ENCODE assay signal across 20 cellular contexts in genomic region chr6:158634695-158635426, GRCh38. TPM values are rescaled to one million over a fixed set of nuclear protein-coding genes. Genes with fewer than 3 reads are reported as not detected.
DNase-seq lines count a peak whose midpoint lies in the region; ATAC-seq and TF ChIP-seq lines count a peak whose summit lies in the region.
"Had no signal": no experiment of that assay in that cellular context is flagged by ENCODE, and none has a peak within 500 bp of the region (broad histone marks: within the 10 kb centered on the region; RNA-seq: fewer than 3 reads in every experiment).

No MANE protein-coding gene starts in this region.

- ATAC-seq in natural killer cell treated with Interleukin-12 subunit alpha and Interleukin-12 subunit beta and Interleukin-15 and Interleukin-18, amount 100 ng/mL, for 72 hours: no peak
- no peak for ATAC-seq in foreskin keratinocyte
- ATAC-seq: A549 had no signal

- no peak for TF ChIP-seq POLR2A in prostate gland (IDR thresholded peaks at IDR 0.05)

- WGBS in prostate gland: 54% methylated on average over 6 of the region's 6 CpGs

- H3K4me3 ChIP-seq in HEK293 (ENCODE audit: low read depth, low read length): no peak overlapping the region
- no peak overlapping the region for H3K4me3 ChIP-seq in prostate gland
- H3K4me3 ChIP-seq: A549, SJCRH30, spleen had no signal

- peaks cover 46% of the 10 kb centered on the region for H3K4me1 Mint-ChIP-seq in activated T-helper 2 cell treated with anti-CD3 and anti-CD28 coated beads, Interferon-gamma antibody, Interleukin-2, Interleukin-4, amounts not matched to agents 10 μg/mL and 5 μg/mL and 100 μg/mL, durations not matched to agents 14 hours and 24 hours and 36 hours (ENCODE audit: low read depth)
- peaks cover 49 to 61% of the 10 kb centered on the region in 2 donors for H3K4me1 Mint-ChIP-seq in natural killer cell treated with Interleukin-12 subunit alpha and Interleukin-12 subunit beta and Interleukin-15 and Interleukin-18, amount 100 ng/mL, for 72 hours (ENCODE audit: low read depth in 2 of 2)

- no peak overlapping the region for H3K4me3 Mint-ChIP-seq in activated T-helper 2 cell treated with anti-CD3 and anti-CD28 coated beads, Interferon-gamma antibody, Interleukin-2, Interleukin-4, amounts not matched to agents 10 μg/mL and 5 μg/mL and 100 μg/mL, durations not matched to agents 14 hours and 24 hours and 36 hours (ENCODE audit: low read depth)
- no peak overlapping the region for H3K4me3 Mint-ChIP-seq in natural killer cell treated with Interleukin-12 subunit alpha and Interleukin-12 subunit beta and Interleukin-15 and Interleukin-18, amount 100 ng/mL, for 72 hours

- CTCF ChIA-PET in HEK293 (lab: Yijun Ruan, JAX) (interaction anchor here (0.6 to 1.2 kb wide), 2 partner anchors 56 to 158 kb away, joined by 3 to 6 read pairs; no protein-coding TSS in a partner anchor), GM10248 (lab: Yijun Ruan, JAX) (no interaction called here)

- peaks cover 77% of the 10 kb centered on the region for H3K36me3 Mint-ChIP-seq in activated T-helper 2 cell treated with anti-CD3 and anti-CD28 coated beads, Interferon-gamma antibody, Interleukin-2, Interleukin-4, amounts not matched to agents 10 μg/mL and 5 μg/mL and 100 μg/mL, durations not matched to agents 14 hours and 24 hours and 36 hours (ENCODE audit: low read depth)
- peaks cover 39% of the 10 kb centered on the region for H3K36me3 Mint-ChIP-seq in natural killer cell treated with Interleukin-12 subunit alpha and Interleukin-12 subunit beta and Interleukin-15 and Interleukin-18, amount 100 ng/mL, for 72 hours

- peak; percentile 14 for DNase-seq in NCI-H748 (lab: John Stamatoyannopoulos, UW; ENCODE audit: unreplicated experiment)
- no peak for DNase-seq in NCI-H748 treated with DMSO at 0.1 percent for 48 hours (lab: John Stamatoyannopoulos, UW)
- DNase-seq in activated T-helper 2 cell treated with anti-CD3 and anti-CD28 coated beads, Interferon-gamma antibody, Interleukin-2, Interleukin-4, amounts not matched to agents 10 μg/mL and 5 μg/mL and 100 μg/mL, durations not matched to agents 14 hours and 24 hours and 36 hours (ENCODE audit: low spot score): no peak
- DNase-seq in natural killer cell treated with Interleukin-12 subunit alpha and Interleukin-12 subunit beta and Interleukin-15 and Interleukin-18, amount 100 ng/mL, for 72 hours (ENCODE audit: low spot score): no peak
- DNase-seq in foreskin keratinocyte: no peak
- DNase-seq in GM10248 (ENCODE audit: extremely low spot score): no peak
- no peak for DNase-seq in prostate gland (ENCODE audit: low spot score)
- DNase-seq: aorta, Caco-2, cortex of kidney, erythroblast, glutamatergic neuron, KG1, kidney glomerular epithelial cell, posterior cingulate gyrus, SJCRH30, spleen had no signal

- intact Hi-C loops in activated T-helper 2 cell treated with anti-CD3 and anti-CD28 coated beads, Interferon-gamma antibody, Interleukin-2, Interleukin-4, amounts not matched to agents 10 μg/mL and 5 μg/mL and 100 μg/mL, durations not matched to agents 14 hours and 24 hours and 36 hours (cut with micrococcal nuclease): no loop called here
- intact Hi-C loops in prostate gland (cut with DNase I): no loop called here

- peak overlapping the region; percentile 42 for H3K27ac Mint-ChIP-seq in activated T-helper 2 cell treated with anti-CD3 and anti-CD28 coated beads, Interferon-gamma antibody, Interleukin-2, Interleukin-4, amounts not matched to agents 10 μg/mL and 5 μg/mL and 100 μg/mL, durations not matched to agents 14 hours and 24 hours and 36 hours
- H3K27ac Mint-ChIP-seq in natural killer cell treated with Interleukin-12 subunit alpha and Interleukin-12 subunit beta and Interleukin-15 and Interleukin-18, amount 100 ng/mL, for 72 hours: peak overlapping the region; percentile 60 to 84

- H3K9me3 Mint-ChIP-seq in activated T-helper 2 cell treated with anti-CD3 and anti-CD28 coated beads, Interferon-gamma antibody, Interleukin-2, Interleukin-4, amounts not matched to agents 10 μg/mL and 5 μg/mL and 100 μg/mL, durations not matched to agents 14 hours and 24 hours and 36 hours: no peaks in the 10 kb centered on the region
- H3K9me3 Mint-ChIP-seq in natural killer cell treated with Interleukin-12 subunit alpha and Interleukin-12 subunit beta and Interleukin-15 and Interleukin-18, amount 100 ng/mL, for 72 hours: no peaks in the 10 kb centered on the region

- no peaks in the 10 kb centered on the region for H3K27me3 Mint-ChIP-seq in activated T-helper 2 cell treated with anti-CD3 and anti-CD28 coated beads, Interferon-gamma antibody, Interleukin-2, Interleukin-4, amounts not matched to agents 10 μg/mL and 5 μg/mL and 100 μg/mL, durations not matched to agents 14 hours and 24 hours and 36 hours (ENCODE audit: low read depth)
- H3K27me3 Mint-ChIP-seq in natural killer cell treated with Interleukin-12 subunit alpha and Interleukin-12 subunit beta and Interleukin-15 and Interleukin-18, amount 100 ng/mL, for 72 hours: no peaks in the 10 kb centered on the region

- H3K27ac ChIP-seq in HEK293 (ENCODE audit: extremely low read depth, low read depth, low read length): no peak overlapping the region
- no peak overlapping the region for H3K27ac ChIP-seq in foreskin keratinocyte
- H3K27ac ChIP-seq in prostate gland: no peak overlapping the region
- H3K27ac ChIP-seq: A549, HL-60, SJCRH30 had no signal

- H3K27me3 ChIP-seq in foreskin keratinocyte: no peaks in the 10 kb centered on the region
- no peaks in the 10 kb centered on the region for H3K27me3 ChIP-seq in prostate gland (replicated peaks; ENCODE audit: insufficient read depth)
- H3K27me3 ChIP-seq: SJCRH30, spleen had no signal

- TF ChIP-seq CTCF in HEK293 (tag by site-specific recombination; IDR thresholded peaks at IDR 0.05): no peak
- no peak for TF ChIP-seq CTCF in foreskin keratinocyte (conservative IDR thresholded peaks at IDR 0.05)
- TF ChIP-seq CTCF in GM10248 (IDR thresholded peaks at IDR 0.05; ENCODE audit: control extremely low read depth, extremely low read depth, low read depth, missing control alignments): no peak
- no peak for TF ChIP-seq CTCF in prostate gland (IDR thresholded peaks at IDR 0.05)

- H3K36me3 ChIP-seq in HEK293 (ENCODE audit: control insufficient read depth in 2 of 2, insufficient read depth in 1 of 2, low read length in 2 of 2) (peaks cover 10 to 70% of the 10 kb centered on the region in 2 experiments), prostate gland (no peaks in the 10 kb centered on the region)

- no peaks in the 10 kb centered on the region for H3K4me1 ChIP-seq in HEK293 (ENCODE audit: control insufficient read depth, insufficient read depth, low read length)
- H3K4me1 ChIP-seq in foreskin keratinocyte: no peaks in the 10 kb centered on the region
- no peaks in the 10 kb centered on the region for H3K4me1 ChIP-seq in prostate gland (replicated peaks)
- H3K4me1 ChIP-seq: Caco-2, SJCRH30 had no signal

- POLR2A ChIA-PET in HEK293 (lab: Yijun Ruan, JAX): no interaction called here
- POLR2A ChIA-PET in GM10248 (lab: Yijun Ruan, JAX): no interaction called here

- H3K9me3 ChIP-seq in HEK293 (ENCODE audit: control insufficient read depth, insufficient read depth, low read depth, low read length) (no peaks in the 10 kb centered on the region), prostate gland (no peaks in the 10 kb centered on the region)
- H3K9me3 ChIP-seq: A549, Caco-2, SJCRH30, spleen had no signal

TF ChIP-seq in HEK293, 187 proteins besides CTCF, POLR2A, EP300 and RAD21 (continues in another document):
- TF ChIP-seq TSHZ1 (tag by site-specific recombination; IDR thresholded peaks at IDR 0.05; ENCODE audit: borderline replicate concordance) (no peak), SP7 (tag by site-specific recombination; IDR thresholded peaks at IDR 0.05) (peak; percentile 87), FEZF1 (tag by site-specific recombination; IDR thresholded peaks at IDR 0.05) (peak; percentile 22; the same call in 1 of the 2 replicates), SALL2 (tag by site-specific recombination; IDR thresholded peaks at IDR 0.05; ENCODE audit: borderline replicate concordance) (no peak)

RNA-seq across cellular contexts. Expression of gene DYNLT1, which starts 9.7 kb away (rescaled TPM):
- total RNA-seq in activated T-helper 2 cell treated with anti-CD3 and anti-CD28 coated beads, Interferon-gamma antibody, Interleukin-2, Interleukin-4, amounts not matched to agents 10 μg/mL and 5 μg/mL and 100 μg/mL, durations not matched to agents 14 hours and 24 hours and 36 hours: 94.4 and 108 TPM in 2 replicates
- 100 to 1,000 TPM; 117 to 157 TPM for total RNA-seq in natural killer cell treated with Interleukin-12 subunit alpha and Interleukin-12 subunit beta and Interleukin-15 and Interleukin-18, amount 100 ng/mL, for 72 hours
- total RNA-seq in foreskin keratinocyte: 114 and 123 TPM in 2 replicates
- polyA plus RNA-seq in foreskin keratinocyte: 208 and 222 TPM in 2 replicates
- 100 to 1,000 TPM in 1 of 2 donors, 10 to 100 TPM in 1; 95.9 to 138 TPM for total RNA-seq in prostate gland

RNA-seq across cellular contexts. Expression of gene SYTL3, which starts 15.0 kb away (rescaled TPM):
- 232 and 242 TPM in 2 replicates for total RNA-seq in activated T-helper 2 cell treated with anti-CD3 and anti-CD28 coated beads, Interferon-gamma antibody, Interleukin-2, Interleukin-4, amounts not matched to agents 10 μg/mL and 5 μg/mL and 100 μg/mL, durations not matched to agents 14 hours and 24 hours and 36 hours
- total RNA-seq in natural killer cell treated with Interleukin-12 subunit alpha and Interleukin-12 subunit beta and Interleukin-15 and Interleukin-18, amount 100 ng/mL, for 72 hours: 100 to 1,000 TPM; 199 to 246 TPM
- total RNA-seq in foreskin keratinocyte: 0.95 and 1.1 TPM in 2 replicates
- polyA plus RNA-seq in foreskin keratinocyte: 0.80 and 1.0 TPM in 2 replicates
- total RNA-seq in prostate gland: 10 to 100 TPM in 1 of 2 donors, 1 to 10 TPM in 1; 9.9 to 12.1 TPM

Comparison
In these comparisons a context has a peak if more than half of its experiments do, and no peak if none do; other contexts are left out.
1. RNA of gene SYTL3, which starts 15.0 kb away (total RNA-seq): 199 to 246 TPM in natural killer cell treated with Interleukin-12 subunit alpha and Interleukin-12 subunit beta and Interleukin-15 and Interleukin-18, amount 100 ng/mL, for 72 hours and 232 to 242 TPM in activated T-helper 2 cell treated with anti-CD3 and anti-CD28 coated beads, Interferon-gamma antibody, Interleukin-2, Interleukin-4, amounts not matched to agents 10 μg/mL and 5 μg/mL and 100 μg/mL, durations not matched to agents 14 hours and 24 hours and 36 hours; 9.9 to 12.1 TPM in prostate gland and 0.95 to 1.1 TPM in foreskin keratinocyte; every median in the first group is over 10 times any median in the second.